In genomic region chr6:169019727-169020491, GRCh38 we compare ENCODE assay signal across 2 cellular contexts.
TF ChIP-seq lines count a peak whose summit lies in the region.

No MANE protein-coding gene starts in this region.

TF ChIP-seq in IMR-90, 13 proteins besides CTCF, POLR2A, EP300 and RAD21 (continued from another document):
- no peak for TF ChIP-seq MAFK (IDR thresholded peaks at IDR 0.05; ENCODE audit: low read depth, low read length)
- TF ChIP-seq FOS (IDR thresholded peaks at IDR 0.05; ENCODE audit: low read depth, low read length) = no peak
- TF ChIP-seq RFX5 (IDR thresholded peaks at IDR 0.05; ENCODE audit: low read depth, low read length) = no peak
- TF ChIP-seq MXI1 (IDR thresholded peaks at IDR 0.05; ENCODE audit: borderline replicate concordance, low read depth, low read length) = no peak
- TF ChIP-seq, protein P1, sequence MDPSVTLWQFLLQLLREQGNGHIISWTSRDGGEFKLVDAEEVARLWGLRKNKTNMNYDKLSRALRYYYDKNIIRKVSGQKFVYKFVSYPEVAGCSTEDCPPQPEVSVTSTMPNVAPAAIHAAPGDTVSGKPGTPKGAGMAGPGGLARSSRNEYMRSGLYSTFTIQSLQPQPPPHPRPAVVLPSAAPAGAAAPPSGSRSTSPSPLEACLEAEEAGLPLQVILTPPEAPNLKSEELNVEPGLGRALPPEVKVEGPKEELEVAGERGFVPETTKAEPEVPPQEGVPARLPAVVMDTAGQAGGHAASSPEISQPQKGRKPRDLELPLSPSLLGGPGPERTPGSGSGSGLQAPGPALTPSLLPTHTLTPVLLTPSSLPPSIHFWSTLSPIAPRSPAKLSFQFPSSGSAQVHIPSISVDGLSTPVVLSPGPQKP (IDR thresholded peaks at IDR 0.05; ENCODE audit: borderline replicate concordance, low read depth, low read length) = no peak
- TF ChIP-seq MAZ (IDR thresholded peaks at IDR 0.05; ENCODE audit: borderline replicate concordance, low read depth, low read length) = no peak
TF ChIP-seq in IMR-90: peak in this region for 0.

TF ChIP-seq in K562, 482 proteins besides CTCF, POLR2A, EP300 and RAD21 (continued from another document):
- no peak for TF ChIP-seq KAT8 (IDR thresholded peaks at IDR 0.05; ENCODE audit: low read depth)
- no peak for TF ChIP-seq KAT7 (CRISPR knock-in tag; IDR thresholded peaks at IDR 0.05; ENCODE audit: borderline replicate concordance)
- no peak for TF ChIP-seq WHSC1 (IDR thresholded peaks at IDR 0.05; ENCODE audit: low read length)
- no peak for TF ChIP-seq NFRKB (IDR thresholded peaks at IDR 0.05; ENCODE audit: low read depth)
- TF ChIP-seq, protein P2, sequence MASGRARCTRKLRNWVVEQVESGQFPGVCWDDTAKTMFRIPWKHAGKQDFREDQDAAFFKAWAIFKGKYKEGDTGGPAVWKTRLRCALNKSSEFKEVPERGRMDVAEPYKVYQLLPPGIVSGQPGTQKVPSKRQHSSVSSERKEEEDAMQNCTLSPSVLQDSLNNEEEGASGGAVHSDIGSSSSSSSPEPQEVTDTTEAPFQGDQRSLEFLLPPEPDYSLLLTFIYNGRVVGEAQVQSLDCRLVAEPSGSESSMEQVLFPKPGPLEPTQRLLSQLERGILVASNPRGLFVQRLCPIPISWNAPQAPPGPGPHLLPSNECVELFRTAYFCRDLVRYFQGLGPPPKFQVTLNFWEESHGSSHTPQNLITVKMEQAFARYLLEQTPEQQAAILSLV (tag; IDR thresholded peaks at IDR 0.05) = no peak
- no peak for TF ChIP-seq NR2C1 (IDR thresholded peaks at IDR 0.05)
- no peak for TF ChIP-seq NR2C1 (tag; IDR thresholded peaks at IDR 0.05)
- no peak for TF ChIP-seq RB1 (IDR thresholded peaks at IDR 0.05; ENCODE audit: low read depth)
- TF ChIP-seq MAZ (CRISPR knock-in tag; conservative IDR thresholded peaks at IDR 0.05 in 1 of 2, IDR thresholded peaks at IDR 0.05 in 1 of 2) = no peak
- TF ChIP-seq ZNF717 (CRISPR knock-in tag; IDR thresholded peaks at IDR 0.05) = no peak
- TF ChIP-seq BRD4 (IDR thresholded peaks at IDR 0.05) = no peak
- TF ChIP-seq CSDE1 (IDR thresholded peaks at IDR 0.05) = no peak
- TF ChIP-seq MAFK (IDR thresholded peaks at IDR 0.05; ENCODE audit: low read length) = no peak
- no peak for TF ChIP-seq BACH1 (tag; IDR thresholded peaks at IDR 0.05)
- no peak for TF ChIP-seq SP2 (IDR thresholded peaks at IDR 0.05; ENCODE audit: extremely low read depth, low read depth, low read length, poor library complexity, severe bottlenecking)
- TF ChIP-seq ZKSCAN8 (CRISPR knock-in tag; IDR thresholded peaks at IDR 0.05) = no peak
- no peak for TF ChIP-seq SRSF3 (IDR thresholded peaks at IDR 0.05; ENCODE audit: insufficient read depth, low read length)
